In the genomic region with DNA sequence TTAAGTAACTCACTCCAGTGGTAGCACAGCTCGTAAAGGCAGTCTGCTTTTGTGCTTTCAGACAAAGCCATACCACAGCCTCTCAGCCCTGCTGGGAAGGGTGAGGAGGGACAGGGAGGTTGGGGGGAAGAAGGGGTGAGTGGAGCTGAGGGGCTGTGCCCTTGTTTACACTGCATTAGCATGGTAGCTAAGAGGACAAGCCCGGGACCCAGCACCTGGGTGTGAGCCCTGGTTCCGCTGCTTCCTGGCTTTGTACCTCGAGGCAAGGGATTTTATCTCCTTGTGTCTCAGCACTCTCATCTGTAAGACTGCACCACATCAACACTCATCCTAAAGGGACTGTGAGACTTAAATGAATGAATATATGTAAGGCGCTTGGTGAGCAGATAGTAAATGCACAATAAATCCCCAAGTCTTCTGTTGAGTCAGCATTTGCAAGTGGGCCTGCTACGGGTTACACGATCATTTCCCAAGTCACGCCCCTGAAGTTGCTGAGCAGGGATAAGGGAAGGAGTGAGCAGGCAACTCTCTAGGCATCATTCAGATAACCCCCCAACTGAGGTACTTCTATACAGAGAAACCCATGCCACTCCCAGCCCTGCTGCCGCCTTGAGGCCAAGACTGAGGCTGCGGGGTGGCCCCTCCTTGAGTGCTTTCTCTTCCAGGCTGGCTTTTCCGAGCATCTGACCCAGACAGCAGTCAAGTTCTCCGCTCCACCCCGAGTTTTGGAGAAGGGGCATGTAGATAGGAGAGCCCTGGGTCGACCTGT, we compare ENCODE assay signal across 16 cellular contexts. TPM values are rescaled to one million over a fixed set of nuclear protein-coding genes. Genes with fewer than 3 reads are reported as not detected.
A peak's percentile ranks its signal among the peaks of the same experiment; 100 is the strongest.
DNase-seq lines count a peak whose midpoint lies in the region; ATAC-seq and TF ChIP-seq lines count a peak whose summit lies in the region.
"Had no signal": no experiment of that assay in that cellular context is flagged by ENCODE, and none has a peak within 500 bp of the region (broad histone marks: within the 10 kb centered on the region; RNA-seq: fewer than 3 reads in every experiment).

No MANE protein-coding gene starts in this region.

- no peak overlapping the region for H3K4me3 Mint-ChIP-seq in type B pancreatic cell
- H3K4me3 Mint-ChIP-seq: activated naive CD8-positive, alpha-beta T cell treated with anti-CD3 and anti-CD28 coated beads for 36 hours had no signal

- H3K27ac ChIP-seq in cardiac muscle cell, result no peak overlapping the region
- H3K27ac ChIP-seq in right cardiac atrium (ENCODE audit: low read length), result no peak overlapping the region
- H3K27ac ChIP-seq: colonic mucosa, psoas muscle, SJCRH30 had no signal

- peaks cover 9% of the 10 kb centered on the region for H3K4me1 Mint-ChIP-seq in type B pancreatic cell (ENCODE audit: unreplicated experiment)

- peaks cover 41% of the 10 kb centered on the region for H3K27me3 Mint-ChIP-seq in type B pancreatic cell

- WGBS in right cardiac atrium, result 63% methylated on average over 14 of the region's 14 CpGs

- H3K36me3 Mint-ChIP-seq in type B pancreatic cell, result no peaks in the 10 kb centered on the region
- H3K36me3 Mint-ChIP-seq: activated naive CD8-positive, alpha-beta T cell treated with anti-CD3 and anti-CD28 coated beads for 36 hours had no signal

- H3K4me3 ChIP-seq in cardiac muscle cell (no peak overlapping the region), right cardiac atrium (ENCODE audit: low read length) (no peak overlapping the region), fibroblast of pulmonary artery (replicated peaks; ENCODE audit: low read depth, low read length) (no peak overlapping the region)
- H3K4me3 ChIP-seq: colonic mucosa, psoas muscle, SJCRH30 had no signal

- no peaks in the 10 kb centered on the region for H3K36me3 ChIP-seq in cardiac muscle cell
- H3K36me3 ChIP-seq: colonic mucosa, SJCRH30 had no signal

- intact Hi-C loops in right cardiac atrium (cut with DNase I), result no loop called here

- ATAC-seq in right cardiac atrium (no peak), HG02610 (IDR thresholded peaks at IDR 0.05; ENCODE audit: unreplicated experiment) (no peak), GM18867 (IDR thresholded peaks at IDR 0.05; ENCODE audit: unreplicated experiment) (no peak)
- ATAC-seq: psoas muscle had no signal

- H3K4me1 ChIP-seq in cardiac muscle cell (ENCODE audit: low read depth), result no peaks in the 10 kb centered on the region
- H3K4me1 ChIP-seq in right cardiac atrium (ENCODE audit: control insufficient read depth, insufficient read depth, low read length), result no peaks in the 10 kb centered on the region
- H3K4me1 ChIP-seq: colonic mucosa, psoas muscle had no signal

- no peaks in the 10 kb centered on the region for H3K9me3 Mint-ChIP-seq in type B pancreatic cell
- H3K9me3 Mint-ChIP-seq: activated naive CD8-positive, alpha-beta T cell treated with anti-CD3 and anti-CD28 coated beads for 36 hours had no signal

- TF ChIP-seq CTCF in cardiac muscle cell (IDR thresholded peaks at IDR 0.05; ENCODE audit: low read depth, low read length) (peak; percentile 27), fibroblast of pulmonary artery (IDR thresholded peaks at IDR 0.05; ENCODE audit: low read length, missing control alignments) (peak; percentile 25), type B pancreatic cell (conservative IDR thresholded peaks at IDR 0.05) (peak; percentile 38)

- in situ Hi-C loops in SK-MEL-5 (cut with HindIII; ENCODE audit: low pct_unique_long_range_greater_than_20kb, low sequenced_read_pairs), result no loop called here

- no peaks in the 10 kb centered on the region for H3K9me3 ChIP-seq in cardiac muscle cell (ENCODE audit: low read depth)
- H3K9me3 ChIP-seq in right cardiac atrium (ENCODE audit: control insufficient read depth, low read length), result no peaks in the 10 kb centered on the region
- H3K9me3 ChIP-seq: colonic mucosa, psoas muscle, SJCRH30 had no signal

- DNase-seq in cardiac muscle cell (ENCODE audit: low read depth in 1 of 2, low spot score in 1 of 2) (no peak), right cardiac atrium (no peak), SK-MEL-5 (ENCODE audit: low read depth, low spot score) (peak; percentile 33), fibroblast of pulmonary artery (ENCODE audit: low read depth) (no peak), type B pancreatic cell (ENCODE audit: extremely low spot score, unreplicated experiment) (no peak), hepatic stellate cell (ENCODE audit: low spot score) (no peak)
- DNase-seq: activated CD8-positive, alpha-beta memory T cell treated with anti-CD3 and anti-CD28 coated beads, Interleukin-2, amount 50 U/mL, for 4 hours; activated naive CD8-positive, alpha-beta T cell treated with anti-CD3 and anti-CD28 coated beads for 36 hours; colonic mucosa; DMS153; NCI-H1694; NCI-H748 treated with DMSO at 0.1 percent for 48 hours; psoas muscle; SJCRH30 had no signal

- H3K27ac Mint-ChIP-seq in type B pancreatic cell, result no peak overlapping the region
- H3K27ac Mint-ChIP-seq: activated naive CD8-positive, alpha-beta T cell treated with anti-CD3 and anti-CD28 coated beads for 36 hours had no signal

- H3K27me3 ChIP-seq in cardiac muscle cell (peaks cover 12% of the 10 kb centered on the region), right cardiac atrium (ENCODE audit: control insufficient read depth, insufficient read depth) (no peaks in the 10 kb centered on the region)
- H3K27me3 ChIP-seq: colonic mucosa had no signal

RNA-seq across cellular contexts. Expression of gene RASD2, which starts 7.5 kb away (rescaled TPM):
- total RNA-seq in cardiac muscle cell, result 1.1 and 1.2 TPM in 2 replicates
- polyA plus RNA-seq in cardiac muscle cell, result 0.61 and 2.3 TPM in 2 replicates
- total RNA-seq in right cardiac atrium, result 1 to 10 TPM in 3 of 4 donors, under 1 TPM in 1; 0.78 to 3.2 (median 1.9) TPM
- polyA plus RNA-seq in right cardiac atrium, result 2.1 TPM
- total RNA-seq in SK-MEL-5 (2014; rRNA removed; shearing (Covaris generic)), result 0.37 TPM in 2 replicates
- 1.6 and 2.3 TPM in 2 replicates for polyA plus RNA-seq in SK-MEL-5 (2015; cell fraction: cytosol; rRNA removed)
- 1.1 and 2.0 TPM in 2 replicates for polyA plus RNA-seq in SK-MEL-5 (2015; cell fraction: nucleus; rRNA removed)
- total RNA-seq in type B pancreatic cell (ENCODE audit: low replicate concordance), result 0.21 and 0.24 TPM in 2 replicates
- total RNA-seq: SJCRH30 had no signal
